Comparison of ENCODE assay signal across 17 cellular contexts in the genomic region with DNA sequence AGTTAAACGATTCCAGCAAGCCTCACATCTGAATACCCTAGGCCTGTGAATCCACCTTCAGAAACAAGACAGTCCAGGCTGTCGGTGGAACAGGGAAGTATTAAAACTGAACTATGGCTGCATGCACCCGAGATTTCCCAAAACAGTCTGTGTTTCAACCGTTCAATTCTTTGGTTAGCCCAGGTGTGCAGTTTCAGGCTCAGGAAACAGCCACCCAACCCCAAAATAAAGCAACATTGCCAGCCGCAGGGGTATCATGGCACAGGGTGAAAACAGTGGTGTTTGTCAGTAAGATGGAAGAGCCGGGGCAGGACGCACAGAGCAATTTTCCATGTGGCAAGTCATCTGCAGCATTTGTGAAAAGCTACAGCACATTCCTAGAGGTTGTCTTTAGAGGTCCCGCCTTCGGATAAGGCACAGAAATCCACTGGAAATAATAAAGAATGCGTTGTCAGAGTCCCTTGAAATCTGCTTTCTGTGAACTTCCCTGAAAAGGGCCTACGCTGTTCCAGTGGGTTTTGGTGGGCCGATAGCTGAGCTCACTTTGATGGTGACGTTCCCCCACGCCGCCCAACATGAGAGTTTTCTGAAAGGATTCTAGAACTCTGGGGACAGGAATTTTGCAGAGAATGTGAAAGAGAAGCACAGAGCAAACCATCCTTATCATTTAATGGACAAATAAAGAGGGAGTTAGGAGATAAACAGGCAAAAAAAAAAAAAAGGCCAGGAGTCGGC.
DNase-seq lines count a peak whose midpoint lies in the region; ATAC-seq and TF ChIP-seq lines count a peak whose summit lies in the region.
"Had no signal": no experiment of that assay in that cellular context is flagged by ENCODE, and none has a peak within 500 bp of the region (broad histone marks: within the 10 kb centered on the region; RNA-seq: fewer than 3 reads in every experiment).

No MANE protein-coding gene starts in this region.

- intact Hi-C loops in stomach (cut with DNase I; ENCODE audit: low total_unique reads) (no loop called here), PC-3 (cut with micrococcal nuclease) (no loop called here)

- H3K36me3 Mint-ChIP-seq in T-helper 1 cell treated with Interleukin-12 subunit alpha and Interleukin-12 subunit beta and Interleukin-4 antibody, amounts not matched to agents 30 μg/mL and 1 μg/mL, for 36 hours (ENCODE audit: low read depth): peaks cover 38% of the 10 kb centered on the region
- no peaks in the 10 kb centered on the region for H3K36me3 Mint-ChIP-seq in T-helper 17 cell (ENCODE audit: low read depth)
- no peaks in the 10 kb centered on the region for H3K36me3 Mint-ChIP-seq in activated naive CD4-positive, alpha-beta T cell treated with anti-CD3 and anti-CD28 coated beads, Interleukin-2, amount 50 U/mL, for 24 hours
- no peaks in the 10 kb centered on the region for H3K36me3 Mint-ChIP-seq in natural killer cell treated with Interleukin-12 subunit alpha and Interleukin-12 subunit beta and Interleukin-15 and Interleukin-18, amount 100 ng/mL, for 72 hours
- H3K36me3 Mint-ChIP-seq: stimulated activated naive B cell treated with anti-CD40 and anti-IgM and Interleukin-4, amounts not matched to agents 10 μg/mL and 1 μg/mL and 100 μg/mL, for 72 hours had no signal

- H3K36me3 ChIP-seq in stomach (no peaks in the 10 kb centered on the region), PC-3 (ENCODE audit: low read depth, low read length) (no peaks in the 10 kb centered on the region)
- H3K36me3 ChIP-seq: upper lobe of left lung had no signal

- TF ChIP-seq CTCF in stomach (IDR thresholded peaks at IDR 0.05) (no peak), PC-3 (conservative IDR thresholded peaks at IDR 0.05; ENCODE audit: low read depth, low read length) (no peak)

- H3K9ac ChIP-seq in PC-3 (ENCODE audit: low read length): no peak overlapping the region

- no peak for ATAC-seq in T-helper 17 cell
- no peak for ATAC-seq in natural killer cell treated with Interleukin-12 subunit alpha and Interleukin-12 subunit beta and Interleukin-15 and Interleukin-18, amount 100 ng/mL, for 72 hours
- no peak for ATAC-seq in PC-3
- ATAC-seq: stimulated activated naive B cell treated with anti-CD40 and anti-IgM and Interleukin-4, amounts not matched to agents 10 μg/mL and 1 μg/mL and 100 μg/mL, for 72 hours had no signal

- no peaks in the 10 kb centered on the region for H4K20me1 ChIP-seq in PC-3 (ENCODE audit: low read length)

- no peak overlapping the region for H3K4me3 ChIP-seq in stomach
- H3K4me3 ChIP-seq in PC-3 (ENCODE audit: low read length): no peak overlapping the region
- H3K4me3 ChIP-seq: dorsolateral prefrontal cortex, upper lobe of left lung had no signal

- CTCF ChIA-PET in PC-3 (lab: Charles Lee): no interaction called here

- no peak overlapping the region for H2AFZ ChIP-seq in PC-3 (ENCODE audit: low read length)

- H3K9me3 Mint-ChIP-seq in T-helper 1 cell treated with Interleukin-12 subunit alpha and Interleukin-12 subunit beta and Interleukin-4 antibody, amounts not matched to agents 30 μg/mL and 1 μg/mL, for 36 hours: no peaks in the 10 kb centered on the region
- H3K9me3 Mint-ChIP-seq in activated naive CD4-positive, alpha-beta T cell treated with anti-CD3 and anti-CD28 coated beads, Interleukin-2, amount 50 U/mL, for 24 hours: no peaks in the 10 kb centered on the region
- H3K9me3 Mint-ChIP-seq in natural killer cell treated with Interleukin-12 subunit alpha and Interleukin-12 subunit beta and Interleukin-15 and Interleukin-18, amount 100 ng/mL, for 72 hours: no peaks in the 10 kb centered on the region

- H3K4me2 ChIP-seq in PC-3 (ENCODE audit: low read length): no peak overlapping the region

- H3K27me3 ChIP-seq in stomach (peaks cover 0 to 11% (median 0%) of the 10 kb centered on the region in 3 donors), PC-3 (ENCODE audit: low read length) (peaks cover 65% of the 10 kb centered on the region)
- H3K27me3 ChIP-seq: upper lobe of left lung had no signal

- H3K27ac Mint-ChIP-seq in T-helper 1 cell treated with Interleukin-12 subunit alpha and Interleukin-12 subunit beta and Interleukin-4 antibody, amounts not matched to agents 30 μg/mL and 1 μg/mL, for 36 hours: peak overlapping the region; percentile 94
- H3K27ac Mint-ChIP-seq in T-helper 17 cell: peak overlapping the region; percentile 100
- peak overlapping the region; percentile 99 for H3K27ac Mint-ChIP-seq in activated naive CD4-positive, alpha-beta T cell treated with anti-CD3 and anti-CD28 coated beads, Interleukin-2, amount 50 U/mL, for 24 hours
- peak overlapping the region; percentile 76 to 85 for H3K27ac Mint-ChIP-seq in natural killer cell treated with Interleukin-12 subunit alpha and Interleukin-12 subunit beta and Interleukin-15 and Interleukin-18, amount 100 ng/mL, for 72 hours
- H3K27ac Mint-ChIP-seq: B cell; stimulated activated naive B cell treated with anti-CD40 and anti-IgM and Interleukin-4, amounts not matched to agents 10 μg/mL and 1 μg/mL and 100 μg/mL, for 72 hours had no signal

- 72 to 87% (median 80%) methylated on average over 16 of the region's 16 CpGs for WGBS in stomach, 5 donors

- no peak for TF ChIP-seq POLR2A in stomach (IDR thresholded peaks at IDR 0.05)

- H3K9me3 ChIP-seq in T-helper 17 cell (ENCODE audit: control insufficient read depth, low read length, poor library complexity, severe bottlenecking) (no peaks in the 10 kb centered on the region), stomach (no peaks in the 10 kb centered on the region), PC-3 (ENCODE audit: low read length) (no peaks in the 10 kb centered on the region)
- H3K9me3 ChIP-seq: upper lobe of left lung had no signal

- no peak overlapping the region for H3K27ac ChIP-seq in stomach
- H3K27ac ChIP-seq in PC-3 (ENCODE audit: low read length): no peak overlapping the region
- H3K27ac ChIP-seq: 22Rv1, dorsolateral prefrontal cortex, upper lobe of left lung had no signal

- H3K4me1 ChIP-seq in stomach: peaks cover 6 to 13% (median 10%) of the 10 kb centered on the region in 4 donors
- H3K4me1 ChIP-seq in PC-3 (ENCODE audit: insufficient read depth, low read length): no peaks in the 10 kb centered on the region; the same call in 1 of the 2 replicates

- TF ChIP-seq EP300 in stomach (IDR thresholded peaks at IDR 0.05): no peak

- H3K9me2 ChIP-seq in PC-3 (replicated peaks; ENCODE audit: low read length): no peaks in the 10 kb centered on the region

- DNase-seq in T-helper 1 cell (no peak), T-helper 17 cell (peak in 1 of 3 donors; percentile 7), DMS53 treated with DMSO at 0.1 percent for 48 hours (lab: John Stamatoyannopoulos, UW; ENCODE audit: unreplicated experiment) (no peak), stomach (no peak), PC-3 (no peak)
- DNase-seq in natural killer cell treated with Interleukin-12 subunit alpha and Interleukin-12 subunit beta and Interleukin-15 and Interleukin-18, amount 100 ng/mL, for 72 hours (ENCODE audit: low spot score): no peak
- DNase-seq: dorsolateral prefrontal cortex; IMR-90; NCI-H2029; NCI-H446 treated with DMSO at 0.1 percent for 48 hours; SHP77 treated with DMSO at 0.1 percent for 48 hours; stimulated activated naive B cell treated with anti-CD40 and anti-IgM and Interleukin-4, amounts not matched to agents 10 μg/mL and 1 μg/mL and 100 μg/mL, for 72 hours; upper lobe of left lung had no signal

- H3K27me3 Mint-ChIP-seq in T-helper 1 cell treated with Interleukin-12 subunit alpha and Interleukin-12 subunit beta and Interleukin-4 antibody, amounts not matched to agents 30 μg/mL and 1 μg/mL, for 36 hours (ENCODE audit: low read depth): no peaks in the 10 kb centered on the region
- H3K27me3 Mint-ChIP-seq in T-helper 17 cell: no peaks in the 10 kb centered on the region
- no peaks in the 10 kb centered on the region for H3K27me3 Mint-ChIP-seq in activated naive CD4-positive, alpha-beta T cell treated with anti-CD3 and anti-CD28 coated beads, Interleukin-2, amount 50 U/mL, for 24 hours
- H3K27me3 Mint-ChIP-seq in natural killer cell treated with Interleukin-12 subunit alpha and Interleukin-12 subunit beta and Interleukin-15 and Interleukin-18, amount 100 ng/mL, for 72 hours: no peaks in the 10 kb centered on the region
- H3K27me3 Mint-ChIP-seq: B cell had no signal

- no TSS peak for BruUV-seq in PC-3 (replicated peaks; lab: Mats Ljungman, UMichigan)

- H3K4me3 Mint-ChIP-seq in T-helper 1 cell treated with Interleukin-12 subunit alpha and Interleukin-12 subunit beta and Interleukin-4 antibody, amounts not matched to agents 30 μg/mL and 1 μg/mL, for 36 hours: peak overlapping the region; percentile 77
- H3K4me3 Mint-ChIP-seq in T-helper 17 cell: peak overlapping the region; percentile 93
- peak overlapping the region; percentile 86 for H3K4me3 Mint-ChIP-seq in activated naive CD4-positive, alpha-beta T cell treated with anti-CD3 and anti-CD28 coated beads, Interleukin-2, amount 50 U/mL, for 24 hours
- peak overlapping the region; percentile 69 for H3K4me3 Mint-ChIP-seq in natural killer cell treated with Interleukin-12 subunit alpha and Interleukin-12 subunit beta and Interleukin-15 and Interleukin-18, amount 100 ng/mL, for 72 hours
- H3K4me3 Mint-ChIP-seq: B cell; stimulated activated naive B cell treated with anti-CD40 and anti-IgM and Interleukin-4, amounts not matched to agents 10 μg/mL and 1 μg/mL and 100 μg/mL, for 72 hours had no signal

- H3K79me2 ChIP-seq in PC-3 (ENCODE audit: low read length): no peaks in the 10 kb centered on the region

- no peaks in the 10 kb centered on the region for H3F3A ChIP-seq in PC-3 (ENCODE audit: low read length, unreplicated experiment)

- POLR2A ChIA-PET in PC-3 (lab: Charles Lee; ENCODE audit: unreplicated experiment): no interaction called here

- peaks cover 86% of the 10 kb centered on the region for H3K4me1 Mint-ChIP-seq in T-helper 1 cell treated with Interleukin-12 subunit alpha and Interleukin-12 subunit beta and Interleukin-4 antibody, amounts not matched to agents 30 μg/mL and 1 μg/mL, for 36 hours (ENCODE audit: low read depth)
- H3K4me1 Mint-ChIP-seq in T-helper 17 cell: peaks cover 86% of the 10 kb centered on the region
- peaks cover 94% of the 10 kb centered on the region for H3K4me1 Mint-ChIP-seq in activated naive CD4-positive, alpha-beta T cell treated with anti-CD3 and anti-CD28 coated beads, Interleukin-2, amount 50 U/mL, for 24 hours
- peaks cover 56 to 64% of the 10 kb centered on the region in 2 donors for H3K4me1 Mint-ChIP-seq in natural killer cell treated with Interleukin-12 subunit alpha and Interleukin-12 subunit beta and Interleukin-15 and Interleukin-18, amount 100 ng/mL, for 72 hours (ENCODE audit: low read depth in 2 of 2)
- H3K4me1 Mint-ChIP-seq: B cell; stimulated activated naive B cell treated with anti-CD40 and anti-IgM and Interleukin-4, amounts not matched to agents 10 μg/mL and 1 μg/mL and 100 μg/mL, for 72 hours had no signal
